In genomic region chrX:109783712-109784109, GRCh38 we compare ENCODE assay signal across 17 cellular contexts. TPM values are rescaled to one million over a fixed set of nuclear protein-coding genes. Genes with fewer than 3 reads are reported as not detected.
DNase-seq lines count a peak whose midpoint lies in the region; ATAC-seq, FAIRE-seq and TF ChIP-seq lines count a peak whose summit lies in the region.
"Had no signal": no experiment of that assay in that cellular context is flagged by ENCODE, and none has a peak within 500 bp of the region (broad histone marks: within the 10 kb centered on the region; RNA-seq: fewer than 3 reads in every experiment).

No MANE protein-coding gene starts in this region.

- H3K4me1 ChIP-seq in keratinocyte (ENCODE audit: control insufficient read depth, extremely low read depth, insufficient read depth, low read length): peaks cover 14% of the 10 kb centered on the region
- H3K4me1 ChIP-seq: psoas muscle had no signal

- no peak overlapping the region for H3K9ac ChIP-seq in keratinocyte (ENCODE audit: control insufficient read depth, extremely low read depth, insufficient read depth, low read length)

- no peak overlapping the region for H3K4me2 ChIP-seq in keratinocyte (ENCODE audit: control insufficient read depth, extremely low read depth, insufficient read depth, low read depth, low read length)

- FAIRE-seq in keratinocyte (lab: Jason Lieb, UNC): no peak

- H3K9me1 ChIP-seq in keratinocyte (ENCODE audit: control insufficient read depth, extremely low read depth, insufficient read depth, low read length): no peaks in the 10 kb centered on the region

- peak overlapping the region; percentile 39 for H2AFZ ChIP-seq in keratinocyte (ENCODE audit: control insufficient read depth, low read length)

- no peaks in the 10 kb centered on the region for H3K9me3 ChIP-seq in keratinocyte (ENCODE audit: control insufficient read depth, low read depth, low read length)
- H3K9me3 ChIP-seq: psoas muscle had no signal

- ATAC-seq in GM18498 (IDR thresholded peaks at IDR 0.05; ENCODE audit: unreplicated experiment): peak; percentile 13
- peak; percentile 3 for ATAC-seq in HG02571 (IDR thresholded peaks at IDR 0.05; ENCODE audit: unreplicated experiment)
- no peak for ATAC-seq in HG02981 (IDR thresholded peaks at IDR 0.05; ENCODE audit: unreplicated experiment)
- ATAC-seq: psoas muscle had no signal

- no peaks in the 10 kb centered on the region for H3K27me3 ChIP-seq in keratinocyte (ENCODE audit: control insufficient read depth, extremely low read depth, insufficient read depth, low read length)

- TF ChIP-seq CTCF in keratinocyte (optimal IDR thresholded peaks at IDR 0.05 in 1 of 3, IDR thresholded peaks at IDR 0.05 in 1 of 3, conservative IDR thresholded peaks at IDR 0.05 in 1 of 3; ENCODE audit: extremely low read depth in 1 of 3, insufficient read depth in 2 of 3, low read length in 3 of 3): no peak

- no peaks in the 10 kb centered on the region for H4K20me1 ChIP-seq in keratinocyte (ENCODE audit: control insufficient read depth, extremely low read depth, insufficient read depth, low read length)

- dilution Hi-C loops in keratinocyte (cut with MboI; ENCODE audit: extremely low pct_ligation_motif_present, low sequenced_read_pairs): no loop called here

- H3K4me3 ChIP-seq in keratinocyte (ENCODE audit: control insufficient read depth in 2 of 3, extremely low read depth in 1 of 3, insufficient read depth in 2 of 3, low read depth in 1 of 3, low read length in 3 of 3): no peak overlapping the region
- H3K4me3 ChIP-seq: psoas muscle had no signal

- H3K79me2 ChIP-seq in keratinocyte (ENCODE audit: control insufficient read depth, insufficient read depth, low read length): no peaks in the 10 kb centered on the region

- no peaks in the 10 kb centered on the region for H3K36me3 ChIP-seq in keratinocyte (ENCODE audit: control insufficient read depth in 2 of 2, extremely low read depth in 1 of 2, insufficient read depth in 2 of 2, low read length in 2 of 2)

- DNase-seq in amniotic epithelial cell (ENCODE audit: low read depth) (peak; percentile 48), keratinocyte (ENCODE audit: low read depth, low spot score) (no peak), RKO (ENCODE audit: low spot score) (no peak), DMS79 treated with DMSO at 0.1 percent for 48 hours (lab: John Stamatoyannopoulos, UW) (no peak)
- no peak for DNase-seq in stimulated activated CD4-positive, alpha-beta T cell treated with anti-CD3 and anti-CD28 coated beads, Interleukin-2, amount 100 ng/mL, for 24 hours
- DNase-seq: activated CD4-positive, alpha-beta T cell treated with anti-CD3 and anti-CD28 coated beads, Interleukin-2, amount 50 U/mL, for 1 hour; activated effector memory CD4-positive, alpha-beta T cell treated with Interleukin-2 at 50 U/mL for 16 hours; AML-193; GDM1; HFFc6; naive B cell; NCI-H1417 treated with DMSO at 0.1 percent for 48 hours; NCI-H2227 treated with DMSO at 0.1 percent for 48 hours; psoas muscle had no signal

- no peak overlapping the region for H3K27ac ChIP-seq in keratinocyte (ENCODE audit: control insufficient read depth, insufficient read depth, low read length)
- H3K27ac ChIP-seq: psoas muscle had no signal

RNA-seq across cellular contexts. Expression of gene ACSL4, which starts 50.7 kb away (rescaled TPM):
- polyA plus RNA-seq in keratinocyte: 44.6 to 78.3 TPM (median 51.5 TPM) in 3 replicates
- 32.3 TPM for polyA plus RNA-seq in keratinocyte (2011; ENCODE audit: low read depth)
- 42.2 and 66.9 TPM in 2 replicates for polyA plus RNA-seq in keratinocyte (2011; cell fraction: cytosol; rRNA removed)
- 52.5 and 66.5 TPM in 2 replicates for polyA plus RNA-seq in keratinocyte (2011; cell fraction: nucleus; rRNA removed)
- 20.1 and 63.2 TPM in 2 replicates for polyA plus RNA-seq in keratinocyte (2012; ENCODE audit: low replicate concordance)
- polyA minus RNA-seq in keratinocyte: 66.5 to 131 TPM (median 121 TPM) in 3 replicates
- 99.8 TPM for polyA minus RNA-seq in keratinocyte (2011; cell fraction: cytosol; rRNA and poly(A)+ RNA removed)
- polyA minus RNA-seq in keratinocyte (2011; cell fraction: nucleus; rRNA and poly(A)+ RNA removed): 71.6 and 138 TPM in 2 replicates
